In the genomic region with DNA sequence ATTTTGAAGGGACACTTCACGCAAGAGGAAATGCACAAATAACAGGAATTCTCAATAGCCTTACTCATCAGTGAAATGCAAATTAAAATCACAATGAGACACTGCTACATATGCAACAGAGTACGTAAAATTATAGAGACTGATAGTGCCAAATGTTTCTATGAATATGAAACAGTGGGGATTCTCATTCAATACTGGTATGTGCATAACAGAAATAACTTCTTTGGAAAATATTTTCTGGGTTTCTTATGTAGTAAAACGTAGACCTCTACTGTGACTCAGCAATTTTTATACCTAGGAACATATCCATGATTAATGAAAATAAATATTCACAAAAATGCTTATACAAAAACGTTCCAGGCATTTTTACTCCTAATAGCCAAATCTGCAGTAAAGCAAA, we compare ENCODE assay signal across 19 cellular contexts.
"Had no signal": no experiment of that assay in that cellular context is flagged by ENCODE, and none has a peak within 500 bp of the region (broad histone marks: within the 10 kb centered on the region; RNA-seq: fewer than 3 reads in every experiment).

No MANE protein-coding gene starts in this region.

- H3K9me3 ChIP-seq: breast epithelium, neutrophil, tibial artery had no signal

- H3K27ac ChIP-seq: breast epithelium, neutrophil, tibial artery had no signal

- H3K27me3 ChIP-seq: breast epithelium, neutrophil, tibial artery had no signal

- H3K4me3 ChIP-seq: breast epithelium, tibial artery had no signal

- H3K36me3 ChIP-seq: breast epithelium, neutrophil, tibial artery had no signal

- DNase-seq: activated CD4-positive, alpha-beta T cell treated with anti-CD3 and anti-CD28 coated beads, Interleukin-2, amount 50 U/mL, for 1 hour; activated CD8-positive, alpha-beta memory T cell treated with anti-CD3 and anti-CD28 coated beads for 24 hours; activated gamma-delta T cell treated with Interleukin-2 at 50 U/mL for 16 hours; amygdala; cerebellar nuclear complex; dermis blood vessel endothelial cell; hippocampal formation; left ventricle myocardium superior; mesenchymal stem cell; natural killer cell; posterior cingulate gyrus; retina; stimulated activated CD4-positive, alpha-beta T cell treated with anti-CD3 and anti-CD28 coated beads, Interleukin-2, amount 100 ng/mL, for 48 hours; stimulated activated naive B cell treated with anti-CD40 and anti-IgM and Interleukin-4, amounts not matched to agents 10 μg/mL and 1 μg/mL and 100 μg/mL, for 72 hours; tibial artery had no signal

- H3K27ac Mint-ChIP-seq: activated naive CD8-positive, alpha-beta T cell; natural killer cell; stimulated activated naive B cell treated with anti-CD40 and anti-IgM and Interleukin-4, amounts not matched to agents 10 μg/mL and 1 μg/mL and 100 μg/mL, for 72 hours had no signal

- ATAC-seq: activated CD4-positive, CD25-positive, alpha-beta regulatory T cell treated with anti-CD3 and anti-CD28 coated beads, Interleukin-2, amount 50 U/mL, for 24 hours; left ventricle myocardium superior; natural killer cell; stimulated activated naive B cell treated with anti-CD40 and anti-IgM and Interleukin-4, amounts not matched to agents 10 μg/mL and 1 μg/mL and 100 μg/mL, for 72 hours had no signal

- H3K4me1 ChIP-seq: breast epithelium, tibial artery had no signal

- H3K4me3 Mint-ChIP-seq: activated naive CD8-positive, alpha-beta T cell; natural killer cell; stimulated activated naive B cell treated with anti-CD40 and anti-IgM and Interleukin-4, amounts not matched to agents 10 μg/mL and 1 μg/mL and 100 μg/mL, for 72 hours had no signal

- H3K27me3 Mint-ChIP-seq: activated naive CD8-positive, alpha-beta T cell; stimulated activated naive B cell treated with anti-CD40 and anti-IgM and Interleukin-4, amounts not matched to agents 10 μg/mL and 1 μg/mL and 100 μg/mL, for 72 hours had no signal

- H3K36me3 Mint-ChIP-seq: activated naive CD8-positive, alpha-beta T cell; natural killer cell; stimulated activated naive B cell treated with anti-CD40 and anti-IgM and Interleukin-4, amounts not matched to agents 10 μg/mL and 1 μg/mL and 100 μg/mL, for 72 hours had no signal

- H3K4me1 Mint-ChIP-seq: natural killer cell; stimulated activated naive B cell treated with anti-CD40 and anti-IgM and Interleukin-4, amounts not matched to agents 10 μg/mL and 1 μg/mL and 100 μg/mL, for 72 hours had no signal
